ENCODE assay signal across 8 cellular contexts in genomic region chr15:65032823-65033537, GRCh38. TPM values are rescaled to one million over a fixed set of nuclear protein-coding genes. Genes with fewer than 3 reads are reported as not detected.
DNase-seq lines count a peak whose midpoint lies in the region; ATAC-seq, FAIRE-seq and TF ChIP-seq lines count a peak whose summit lies in the region.

No MANE protein-coding gene starts in this region.

- no peak for TF ChIP-seq RAD21 in neural cell (conservative IDR thresholded peaks at IDR 0.05)

- FAIRE-seq in frontal cortex (lab: Jason Lieb, UNC) = no peak

- H3K4me3 ChIP-seq in fibroblast of lung (replicated peaks in 1 of 4; ENCODE audit: control extremely low read depth in 1 of 4, insufficient read depth in 1 of 4, low read depth in 3 of 4, low read length in 4 of 4) (no peak overlapping the region), neural cell (ENCODE audit: low read length) (no peak overlapping the region)

- H3F3A ChIP-seq in neural cell (ENCODE audit: insufficient read depth, low read length, poor library complexity, severe bottlenecking) = no peaks in the 10 kb centered on the region

- H3K9me3 ChIP-seq in fibroblast of lung (ENCODE audit: control insufficient read depth, insufficient read depth, low read depth, low read length) (no peaks in the 10 kb centered on the region), neural cell (ENCODE audit: low read length) (no peaks in the 10 kb centered on the region)

- H3K27me3 ChIP-seq in fibroblast of lung (ENCODE audit: control insufficient read depth, insufficient read depth, low read length) (no peaks in the 10 kb centered on the region), neural cell (ENCODE audit: insufficient read depth, low read depth, low read length) (no peaks in the 10 kb centered on the region)

- H2AFZ ChIP-seq in fibroblast of lung (ENCODE audit: low read length) = peak overlapping the region; percentile 19
- H2AFZ ChIP-seq in neural cell (ENCODE audit: low read depth, low read length) = no peak overlapping the region

- intact Hi-C loops in activated CD4-positive, alpha-beta memory T cell treated with anti-CD3 and anti-CD28 coated beads for 36 hours (cut with micrococcal nuclease) = loop anchor here (1.0 to 10.0 kb wide), 5 partner anchors 45 to 301 kb away; partner anchors contain the start of genes CLPX, RNU5A-1 and RNU5B-1

- H3K27me3 Mint-ChIP-seq in activated CD4-positive, alpha-beta memory T cell treated with anti-CD3 and anti-CD28 coated beads for 36 hours = peaks cover 6% of the 10 kb centered on the region

- no peaks in the 10 kb centered on the region for H3K36me3 Mint-ChIP-seq in activated CD4-positive, alpha-beta memory T cell treated with anti-CD3 and anti-CD28 coated beads for 36 hours

- CTCF ChIA-PET in activated CD4-positive, alpha-beta memory T cell treated with anti-CD3 and anti-CD28 coated beads for 36 hours (lab: Charles Lee) = interaction anchor here (0.6 to 3.1 kb wide), 19 partner anchors 10 to 352 kb away, joined by 3 to 35 read pairs (median 5); partner anchors contain the start of genes KBTBD13 and PARP16

- DNase-seq in AG08396 (ENCODE audit: low spot score) (peak; percentile 72), NCI-H510A (lab: John Stamatoyannopoulos, UW) (peak; percentile 13), fibroblast of lung (ENCODE audit: low read depth in 2 of 2) (peak; percentile 61 to 71), frontal cortex (ENCODE audit: low spot score in 2 of 2) (no peak)
- peak; percentile 61 for DNase-seq in activated CD4-positive, alpha-beta memory T cell treated with anti-CD3 and anti-CD28 coated beads for 36 hours
- DNase-seq in NK-92 treated with Interleukin-12 subunit alpha and Interleukin-12 subunit beta, amount 100 ng/mL, for 24 hours (lab: John Stamatoyannopoulos, UW) = no peak

- H3K4me2 ChIP-seq in fibroblast of lung (ENCODE audit: extremely low read depth, insufficient read depth, low read length) (no peak overlapping the region), neural cell (ENCODE audit: low read length) (no peak overlapping the region)

- no peaks in the 10 kb centered on the region for H3K9me2 ChIP-seq in neural cell (ENCODE audit: insufficient read depth, low read length)

- H3K4me1 ChIP-seq in fibroblast of lung (ENCODE audit: control insufficient read depth, extremely low read depth, insufficient read depth, low read length) = no peaks in the 10 kb centered on the region

- no peak overlapping the region for H3K9ac ChIP-seq in fibroblast of lung (ENCODE audit: insufficient read depth, low read length)
- no peak overlapping the region for H3K9ac ChIP-seq in neural cell (ENCODE audit: low read length)

- no peak overlapping the region for H3K4me3 Mint-ChIP-seq in activated CD4-positive, alpha-beta memory T cell treated with anti-CD3 and anti-CD28 coated beads for 36 hours

- TF ChIP-seq EP300 in neural cell (conservative IDR thresholded peaks at IDR 0.05; ENCODE audit: poor library complexity, severe bottlenecking) = no peak

- TF ChIP-seq CTCF in fibroblast of lung (conservative IDR thresholded peaks at IDR 0.05 in 1 of 2, IDR thresholded peaks at IDR 0.05 in 1 of 2; ENCODE audit: low read depth in 1 of 2, low read length in 2 of 2) (peak; percentile 60 to 77), neural cell (IDR thresholded peaks at IDR 0.05; ENCODE audit: poor library complexity, severe bottlenecking) (peak; percentile 15)

- POLR2A ChIA-PET in activated CD4-positive, alpha-beta memory T cell treated with anti-CD3 and anti-CD28 coated beads for 36 hours (lab: Charles Lee) = no interaction called here

- H3K27ac Mint-ChIP-seq in activated CD4-positive, alpha-beta memory T cell treated with anti-CD3 and anti-CD28 coated beads for 36 hours = no peak overlapping the region

- no peaks in the 10 kb centered on the region for H3K9me3 Mint-ChIP-seq in activated CD4-positive, alpha-beta memory T cell treated with anti-CD3 and anti-CD28 coated beads for 36 hours

- H3K36me3 ChIP-seq in fibroblast of lung (ENCODE audit: control insufficient read depth, insufficient read depth, low read length) (no peaks in the 10 kb centered on the region), neural cell (ENCODE audit: insufficient read depth, low read length) (no peaks in the 10 kb centered on the region)

- H3K27ac ChIP-seq in fibroblast of lung (ENCODE audit: insufficient read depth, low read length) (no peak overlapping the region), neural cell (ENCODE audit: low read length) (no peak overlapping the region)

- H3K79me2 ChIP-seq in fibroblast of lung (ENCODE audit: control insufficient read depth, insufficient read depth, low read length) (peaks cover 8% of the 10 kb centered on the region), neural cell (replicated peaks; ENCODE audit: insufficient read depth, low read length) (peaks cover 3% of the 10 kb centered on the region)

- peaks cover 13% of the 10 kb centered on the region for H3K4me1 Mint-ChIP-seq in activated CD4-positive, alpha-beta memory T cell treated with anti-CD3 and anti-CD28 coated beads for 36 hours (ENCODE audit: low read depth)

- ATAC-seq in GM19023 (IDR thresholded peaks at IDR 0.05; ENCODE audit: unreplicated experiment) = peak; percentile 42

- H4K20me1 ChIP-seq in fibroblast of lung (ENCODE audit: control insufficient read depth, extremely low read depth, insufficient read depth, low read length) (no peaks in the 10 kb centered on the region), neural cell (ENCODE audit: insufficient read depth) (no peaks in the 10 kb centered on the region)

TF ChIP-seq in neural cell, 6 proteins besides CTCF, POLR2A, EP300 and RAD21 (continues in another document):
- TF ChIP-seq MXI1 (conservative IDR thresholded peaks at IDR 0.05; ENCODE audit: poor library complexity, severe bottlenecking) (no peak), SMC3 (conservative IDR thresholded peaks at IDR 0.05; ENCODE audit: poor library complexity) (no peak), POLR2AphosphoS5 (IDR thresholded peaks at IDR 0.05) (no peak), TAF1 (IDR thresholded peaks at IDR 0.05; ENCODE audit: low read depth) (no peak), EZH2 (IDR thresholded peaks at IDR 0.05; ENCODE audit: borderline replicate concordance, insufficient read depth, low read length, poor library complexity, severe bottlenecking) (no peak)

RNA-seq across cellular contexts. Expression of gene MTFMT, which starts 3.5 kb away (rescaled TPM):
- total RNA-seq in activated CD4-positive, alpha-beta memory T cell treated with anti-CD3 and anti-CD28 coated beads for 36 hours = 10 to 100 TPM; 18.2 to 18.3 TPM
- 17.0 and 17.5 TPM in 2 replicates for total RNA-seq in fibroblast of lung
- polyA plus RNA-seq in fibroblast of lung = 12.6 and 16.6 TPM in 2 replicates
- 11.3 and 11.8 TPM in 2 replicates for polyA plus RNA-seq in fibroblast of lung (2012)
- polyA minus RNA-seq in fibroblast of lung (ENCODE audit: low replicate concordance) = 1.9 and 2.6 TPM in 2 replicates
- 14.4 and 21.3 TPM in 2 replicates for polyA plus RNA-seq in neural cell
- polyA minus RNA-seq in neural cell = 18.9 and 21.7 TPM in 2 replicates
- 15.1 TPM for total RNA-seq in frontal cortex

RNA-seq across cellular contexts. Expression of gene SLC51B, which starts 12.2 kb away (rescaled TPM):
- total RNA-seq in activated CD4-positive, alpha-beta memory T cell treated with anti-CD3 and anti-CD28 coated beads for 36 hours = not detected
- total RNA-seq in fibroblast of lung (0.51 and 0.66 TPM in 2 replicates), frontal cortex (not detected)
- polyA plus RNA-seq in fibroblast of lung (0.98 and 1.2 TPM in 2 replicates), neural cell (not detected in 2 replicates)
- 1.3 TPM in 2 replicates for polyA plus RNA-seq in fibroblast of lung (2012)
- polyA minus RNA-seq in fibroblast of lung (ENCODE audit: low replicate concordance) (not detected in 2 replicates), neural cell (not detected in 2 replicates)

RNA-seq across cellular contexts. Expression of gene RASL12, which starts 34.8 kb away (rescaled TPM):
- not detected for total RNA-seq in activated CD4-positive, alpha-beta memory T cell treated with anti-CD3 and anti-CD28 coated beads for 36 hours
- total RNA-seq in fibroblast of lung = 49.3 and 50.5 TPM in 2 replicates
- polyA plus RNA-seq in fibroblast of lung = 9.1 and 16.9 TPM in 2 replicates
- polyA plus RNA-seq in fibroblast of lung (2012) = 11.0 and 20.3 TPM in 2 replicates
- polyA minus RNA-seq in fibroblast of lung (ENCODE audit: low replicate concordance) = 22.5 and 40.8 TPM in 2 replicates
- not detected in 2 replicates for polyA plus RNA-seq in neural cell
- not detected in 2 replicates for polyA minus RNA-seq in neural cell
- total RNA-seq in frontal cortex = 2.4 TPM

RNA-seq across cellular contexts. Expression of gene SPG21, which starts 43.3 kb away (rescaled TPM):
- 10 to 100 TPM; 69.3 to 73.0 TPM for total RNA-seq in activated CD4-positive, alpha-beta memory T cell treated with anti-CD3 and anti-CD28 coated beads for 36 hours
- total RNA-seq in fibroblast of lung (68.4 and 90.4 TPM in 2 replicates), frontal cortex (58.7 TPM)
- polyA plus RNA-seq in fibroblast of lung (89.9 and 95.3 TPM in 2 replicates), neural cell (67.6 and 67.7 TPM in 2 replicates)
- polyA plus RNA-seq in fibroblast of lung (2012) = 70.6 and 71.8 TPM in 2 replicates
- polyA minus RNA-seq in fibroblast of lung (ENCODE audit: low replicate concordance) (37.3 and 39.0 TPM in 2 replicates), neural cell (62.6 and 63.8 TPM in 2 replicates)

RNA-seq across cellular contexts. Expression of gene KBTBD13, which starts 43.6 kb away (rescaled TPM):
- total RNA-seq in activated CD4-positive, alpha-beta memory T cell treated with anti-CD3 and anti-CD28 coated beads for 36 hours = not detected
- not detected in 2 replicates for total RNA-seq in fibroblast of lung
- 0.02 TPM in 1 of 2 replicates, not detected in the other for polyA plus RNA-seq in fibroblast of lung
- not detected in 2 replicates for polyA plus RNA-seq in fibroblast of lung (2012)
- not detected in 2 replicates for polyA minus RNA-seq in fibroblast of lung (ENCODE audit: low replicate concordance)
- polyA plus RNA-seq in neural cell = not detected in 2 replicates
- polyA minus RNA-seq in neural cell = not detected in 2 replicates
- total RNA-seq in frontal cortex = not detected

Comparison
In these comparisons a context has a peak if more than half of its experiments do, and no peak if none do; other contexts are left out.
1. DNase-seq: peak in AG08396 (single experiment), NCI-H510A (single experiment), activated CD4-positive, alpha-beta memory T cell treated with anti-CD3 and anti-CD28 coated beads for 36 hours (single experiment) and fibroblast of lung (2 of 2); none in NK-92 treated with Interleukin-12 subunit alpha and Interleukin-12 subunit beta, amount 100 ng/mL, for 24 hours (single experiment) and frontal cortex (0 of 2).
2. RNA of gene RASL12, which starts 34.8 kb away (total RNA-seq): 49.3 to 50.5 TPM in fibroblast of lung; 2.4 TPM in frontal cortex (single experiment) and not detected in activated CD4-positive, alpha-beta memory T cell treated with anti-CD3 and anti-CD28 coated beads for 36 hours; every median in the first group is over 10 times any median in the second.